13 cellular contexts compared by ENCODE assay signal in genomic region chr3:42847731-42848130, GRCh38. TPM values are rescaled to one million over a fixed set of nuclear protein-coding genes. Genes with fewer than 3 reads are reported as not detected.
A peak's percentile ranks its signal among the peaks of the same experiment; 100 is the strongest.
DNase-seq lines count a peak whose midpoint lies in the region; ATAC-seq and TF ChIP-seq lines count a peak whose summit lies in the region.
"Had no signal": no experiment of that assay in that cellular context is flagged by ENCODE, and none has a peak within 500 bp of the region (broad histone marks: within the 10 kb centered on the region; RNA-seq: fewer than 3 reads in every experiment).

No MANE protein-coding gene starts in this region.

- H3K36me3 Mint-ChIP-seq in H9 (ENCODE audit: insufficient read depth in 1 of 3, low read depth in 3 of 3) (no peaks in the 10 kb centered on the region), activated B cell treated with CpG ODN at 0.5 μM for 24 hours (ENCODE audit: low read depth) (no peaks in the 10 kb centered on the region)
- H3K36me3 Mint-ChIP-seq in activated CD4-positive, alpha-beta T cell treated with anti-CD3 and anti-CD28 coated beads for 36 hours (ENCODE audit: low read depth), result no peaks in the 10 kb centered on the region

- CTCF ChIA-PET in activated B cell treated with CpG ODN at 0.5 μM for 24 hours (lab: Charles Lee), result interaction anchor here (1.4 kb wide), 1 partner anchor 34 kb away, joined by 8 read pairs; no protein-coding TSS in a partner anchor
- CTCF ChIA-PET in mammary epithelial cell (lab: Charles Lee; ENCODE audit: low non-redundant PET), result no interaction called here
- CTCF ChIA-PET in activated CD4-positive, alpha-beta T cell treated with anti-CD3 and anti-CD28 coated beads for 36 hours (lab: Charles Lee), result interaction anchor here (0.6 kb wide), 1 partner anchor 16 kb away, joined by 3 read pairs; no protein-coding TSS in a partner anchor

- H3K9ac ChIP-seq in H9 (ENCODE audit: extremely low read depth, insufficient read length, low read length) (no peak overlapping the region), mammary epithelial cell (ENCODE audit: insufficient read depth, low read length) (no peak overlapping the region)

- no peak overlapping the region for H4K8ac ChIP-seq in H9 (replicated peaks; ENCODE audit: insufficient read length, low read depth, low read length)

- H3K4me1 ChIP-seq in H9 (ENCODE audit: insufficient read depth, low read length) (peaks cover 3% of the 10 kb centered on the region; the same call in 1 of the 2 replicates), mammary epithelial cell (ENCODE audit: insufficient read depth, low read length) (no peaks in the 10 kb centered on the region)
- H3K4me1 ChIP-seq: SJSA1 had no signal

- no TSS peak for BruUV-seq in mammary epithelial cell (replicated peaks; lab: Mats Ljungman, UMichigan)

- H4K20me1 ChIP-seq in H9 (ENCODE audit: control insufficient read depth, insufficient read depth, insufficient read length), result no peaks in the 10 kb centered on the region
- H4K20me1 ChIP-seq in mammary epithelial cell (ENCODE audit: insufficient read depth, low read length), result no peaks in the 10 kb centered on the region

- dilution Hi-C loops in mammary epithelial cell (cut with HindIII; ENCODE audit: low sequenced_read_pairs), result loop anchor here (5.0 kb wide), 1 partner anchor 90 kb away; no protein-coding TSS in a partner anchor

- H3K9me3 ChIP-seq in H9 (ENCODE audit: control insufficient read depth, low read depth, low read length), result no peaks in the 10 kb centered on the region
- no peaks in the 10 kb centered on the region for H3K9me3 ChIP-seq in mammary epithelial cell (replicated peaks; ENCODE audit: insufficient read depth, low read length)
- H3K9me3 ChIP-seq: SJSA1 had no signal

- no peak overlapping the region for H2BK120ac ChIP-seq in H9 (ENCODE audit: low read depth, low read length, poor library complexity, severe bottlenecking)

- H3K14ac ChIP-seq in H9 (ENCODE audit: insufficient read depth, low read length), result no peak overlapping the region

- H3K27ac Mint-ChIP-seq in H9 (no peak overlapping the region), activated B cell treated with CpG ODN at 0.5 μM for 24 hours (peak overlapping the region; percentile 85)
- no peak overlapping the region for H3K27ac Mint-ChIP-seq in activated CD4-positive, alpha-beta T cell treated with anti-CD3 and anti-CD28 coated beads for 36 hours

- ATAC-seq in activated B cell treated with CpG ODN at 0.5 μM for 24 hours (ENCODE audit: low read depth) (peak; percentile 52), GM19455 (IDR thresholded peaks at IDR 0.05; ENCODE audit: unreplicated experiment) (no peak)
- ATAC-seq in activated CD4-positive, alpha-beta T cell treated with anti-CD3 and anti-CD28 coated beads for 36 hours, result no peak

- H2AK5ac ChIP-seq in H9 (ENCODE audit: insufficient read length, low read length), result no peak overlapping the region

- H3K4ac ChIP-seq in H9 (ENCODE audit: low read depth, low read length), result no peak overlapping the region

- no peak overlapping the region for H2BK5ac ChIP-seq in H9 (ENCODE audit: insufficient read length, low read length)

- peaks cover 18 to 21% of the 10 kb centered on the region in 2 experiments for H3K4me1 Mint-ChIP-seq in H9
- peaks cover 34% of the 10 kb centered on the region for H3K4me1 Mint-ChIP-seq in activated B cell treated with CpG ODN at 0.5 μM for 24 hours
- H3K4me1 Mint-ChIP-seq in activated CD4-positive, alpha-beta T cell treated with anti-CD3 and anti-CD28 coated beads for 36 hours, result peaks cover 15% of the 10 kb centered on the region

- WGBS in H9 (ENCODE audit: extremely low coverage, insufficient read length, low lambda C conversion rate), result no CpG with 5 or more reads among the region's 4 CpGs
- WGBS in mammary epithelial cell (ENCODE audit: low coverage, missing lambda C conversion rate), result 46% methylated on average over 4 of the region's 4 CpGs

- no peaks in the 10 kb centered on the region; the same call in 1 of the 2 replicates for H3K79me2 ChIP-seq in H9 (ENCODE audit: insufficient read depth, low read length)
- no peaks in the 10 kb centered on the region for H3K79me2 ChIP-seq in mammary epithelial cell (ENCODE audit: insufficient read depth, low read length)

- H3K27me3 ChIP-seq in H9 (ENCODE audit: insufficient read depth, low read length) (no peaks in the 10 kb centered on the region), mammary epithelial cell (ENCODE audit: insufficient read depth, low read length) (no peaks in the 10 kb centered on the region)
- H3K27me3 ChIP-seq: SJSA1 had no signal

- H2AFZ ChIP-seq in H9 (ENCODE audit: low read length) (no peak overlapping the region), mammary epithelial cell (ENCODE audit: low read depth, low read length) (no peak overlapping the region)

- POLR2A ChIA-PET in activated B cell treated with CpG ODN at 0.5 μM for 24 hours (lab: Charles Lee), result interaction anchor here (0.6 to 0.7 kb wide), 2 partner anchors 79 to 576 kb away, joined by 4 to 7 read pairs; no protein-coding TSS in a partner anchor
- POLR2A ChIA-PET in activated CD4-positive, alpha-beta T cell treated with anti-CD3 and anti-CD28 coated beads for 36 hours (lab: Charles Lee), result no interaction called here

- DNase-seq in H9, result peak; percentile 34
- no peak for DNase-seq in activated B cell treated with CpG ODN at 0.5 μM for 24 hours
- DNase-seq in left kidney (ENCODE audit: low read depth, low spot score), result peak; percentile 64
- DNase-seq in mammary epithelial cell, result no peak
- no peak for DNase-seq in activated CD4-positive, alpha-beta T cell treated with anti-CD3 and anti-CD28 coated beads for 36 hours
- no peak for DNase-seq in NCI-H146 treated with DMSO at 0.1 percent for 48 hours (lab: John Stamatoyannopoulos, UW; ENCODE audit: unreplicated experiment)
- DNase-seq: activated naive CD4-positive, alpha-beta T cell; NCI-H510A treated with DMSO at 0.1 percent for 48 hours had no signal

- in situ Hi-C loops in mammary epithelial cell (cut with MboI; ENCODE audit: low sequenced_read_pairs in 2 of 2), result no loop called here

- no peak overlapping the region for H3K56ac ChIP-seq in H9 (ENCODE audit: insufficient read length, low read depth, low read length)

- H3K4me2 ChIP-seq in H9 (ENCODE audit: insufficient read depth, insufficient read length, low read length), result no peak overlapping the region
- no peak overlapping the region for H3K4me2 ChIP-seq in mammary epithelial cell (ENCODE audit: insufficient read depth, low read depth, low read length)

- intact Hi-C loops in activated B cell treated with CpG ODN at 0.5 μM for 24 hours (cut with micrococcal nuclease), result loop anchor here (1.0 to 5.0 kb wide), 3 partner anchors 17 to 182 kb away; partner anchors contain the start of gene HIGD1A
- intact Hi-C loops in mammary epithelial cell (cut with micrococcal nuclease), result no loop called here
- intact Hi-C loops in activated CD4-positive, alpha-beta T cell treated with anti-CD3 and anti-CD28 coated beads for 36 hours (cut with DNase I, micrococcal nuclease), result no loop called here

- H4K5ac ChIP-seq in H9 (ENCODE audit: insufficient read length, low read depth, low read length), result no peak overlapping the region

- no peak overlapping the region for H2BK15ac ChIP-seq in H9 (ENCODE audit: low read depth, low read length)

- H3K4me3 Mint-ChIP-seq in H9 (no peak overlapping the region), activated B cell treated with CpG ODN at 0.5 μM for 24 hours (peak overlapping the region; percentile 66)
- no peak overlapping the region for H3K4me3 Mint-ChIP-seq in activated CD4-positive, alpha-beta T cell treated with anti-CD3 and anti-CD28 coated beads for 36 hours

- no peak overlapping the region for H3K23ac ChIP-seq in H9 (ENCODE audit: insufficient read length, low read depth, low read length)

- H4K91ac ChIP-seq in H9 (ENCODE audit: insufficient read length, low read depth, low read length), result no peak overlapping the region

- H3K27me3 Mint-ChIP-seq in H9 (ENCODE audit: low read depth) (peaks cover 3% of the 10 kb centered on the region; the same call in 1 of the 2 replicates), activated B cell treated with CpG ODN at 0.5 μM for 24 hours (no peaks in the 10 kb centered on the region)
- no peaks in the 10 kb centered on the region for H3K27me3 Mint-ChIP-seq in activated CD4-positive, alpha-beta T cell treated with anti-CD3 and anti-CD28 coated beads for 36 hours

- no peak overlapping the region for H3K18ac ChIP-seq in H9 (ENCODE audit: insufficient read length, low read depth, low read length)

- no peaks in the 10 kb centered on the region for H3K79me1 ChIP-seq in H9 (ENCODE audit: insufficient read depth, low read depth, low read length, poor library complexity, severe bottlenecking)

- H3K4me3 ChIP-seq in skin epidermis, result no peak overlapping the region
- H3K4me3 ChIP-seq in mammary epithelial cell (replicated peaks in 1 of 3; ENCODE audit: insufficient read depth in 1 of 3, low read depth in 2 of 3, low read length in 3 of 3), result no peak overlapping the region
- H3K4me3 ChIP-seq: SJSA1 had no signal

- H3T11ph ChIP-seq in H9 (ENCODE audit: low read length), result no peak overlapping the region

- H3K27ac ChIP-seq in H9 (ENCODE audit: insufficient read length, low read depth, low read length) (no peak overlapping the region), skin epidermis (peak overlapping the region in 13 of 21 experiments; percentile 30 to 92 (median 73)), mammary epithelial cell (ENCODE audit: insufficient read depth, low read depth, low read length) (no peak overlapping the region)
- H3K27ac ChIP-seq: SJSA1 had no signal

- H2BK20ac ChIP-seq in H9 (ENCODE audit: low read depth, low read length, poor library complexity, severe bottlenecking), result no peak overlapping the region

- TF ChIP-seq CTCF in H9 (conservative IDR thresholded peaks at IDR 0.05), result no peak
- TF ChIP-seq CTCF in activated B cell treated with CpG ODN at 0.5 μM for 24 hours (IDR thresholded peaks at IDR 0.05), result no peak
- TF ChIP-seq CTCF in mammary epithelial cell (conservative IDR thresholded peaks at IDR 0.05 in 1 of 2, IDR thresholded peaks at IDR 0.05 in 1 of 2; ENCODE audit: extremely low read depth in 1 of 2, insufficient read depth in 1 of 2, low read depth in 1 of 2, low read length in 2 of 2), result no peak

- H3K9me3 Mint-ChIP-seq in H9 (no peaks in the 10 kb centered on the region), activated B cell treated with CpG ODN at 0.5 μM for 24 hours (no peaks in the 10 kb centered on the region)
- no peaks in the 10 kb centered on the region for H3K9me3 Mint-ChIP-seq in activated CD4-positive, alpha-beta T cell treated with anti-CD3 and anti-CD28 coated beads for 36 hours (ENCODE audit: low read depth)

- no peak overlapping the region for H2BK12ac ChIP-seq in H9 (ENCODE audit: insufficient read length, low read depth, low read length)

- no peaks in the 10 kb centered on the region for H3K23me2 ChIP-seq in H9 (ENCODE audit: insufficient read length, low read depth, low read length, poor library complexity, severe bottlenecking)

- H3K36me3 ChIP-seq in mammary epithelial cell (ENCODE audit: insufficient read depth, low read length), result no peaks in the 10 kb centered on the region
- H3K36me3 ChIP-seq: SJSA1 had no signal

RNA-seq across cellular contexts. Expression of gene CYP8B1, which starts 27.9 kb away (rescaled TPM):
- total RNA-seq in H9 (2021) (not detected in 2 replicates), activated B cell treated with CpG ODN at 0.5 μM for 24 hours (not detected in 2 replicates), mammary epithelial cell (not detected)
- not detected for polyA plus RNA-seq in mammary epithelial cell
- not detected for polyA minus RNA-seq in mammary epithelial cell
- total RNA-seq in activated CD4-positive, alpha-beta T cell treated with anti-CD3 and anti-CD28 coated beads for 36 hours, result not detected
- total RNA-seq: chondrocyte, SJSA1 had no signal
- polyA plus RNA-seq: keratinocyte had no signal

RNA-seq across cellular contexts. Expression of gene ACKR2, which starts 38.5 kb away (rescaled TPM):
- 0.13 TPM in 1 of 2 replicates, not detected in the other for total RNA-seq in H9 (2021)
- total RNA-seq in activated B cell treated with CpG ODN at 0.5 μM for 24 hours, result 0.22 and 0.76 TPM in 2 replicates
- under 1 TPM; 0.52 to 0.67 TPM for total RNA-seq in mammary epithelial cell
- polyA plus RNA-seq in mammary epithelial cell, result 0.19 TPM
- not detected for polyA minus RNA-seq in mammary epithelial cell
- under 1 TPM; 0.64 to 0.65 TPM for total RNA-seq in activated CD4-positive, alpha-beta T cell treated with anti-CD3 and anti-CD28 coated beads for 36 hours
- total RNA-seq: SJSA1 had no signal

RNA-seq across cellular contexts. Expression of gene HIGD1A, which starts 43.4 kb away (rescaled TPM):
- total RNA-seq in H9 (2021), result 77.6 and 84.2 TPM in 2 replicates
- total RNA-seq in activated B cell treated with CpG ODN at 0.5 μM for 24 hours, result 35.9 and 38.2 TPM in 2 replicates
- total RNA-seq in mammary epithelial cell, result 100 to 1,000 TPM; 139 to 165 TPM
- 170 TPM for polyA plus RNA-seq in mammary epithelial cell
- 31.3 TPM for polyA minus RNA-seq in mammary epithelial cell
- 10 to 100 TPM; 74.9 to 77.8 TPM for total RNA-seq in activated CD4-positive, alpha-beta T cell treated with anti-CD3 and anti-CD28 coated beads for 36 hours

RNA-seq across cellular contexts. Expression of gene ZNF662, which starts 58.2 kb away (rescaled TPM):
- total RNA-seq in H9 (2021), result not detected in 2 replicates
- total RNA-seq in activated B cell treated with CpG ODN at 0.5 μM for 24 hours, result 0.42 and 0.64 TPM in 2 replicates
- total RNA-seq in mammary epithelial cell, result 1 to 10 TPM in 1 of 2 donors, under 1 TPM in 1; 0.47 to 3.8 TPM
- 0.12 TPM for polyA plus RNA-seq in mammary epithelial cell
- not detected for polyA minus RNA-seq in mammary epithelial cell
- 1 to 10 TPM; 1.1 to 1.3 TPM for total RNA-seq in activated CD4-positive, alpha-beta T cell treated with anti-CD3 and anti-CD28 coated beads for 36 hours
- total RNA-seq: chondrocyte, SJSA1 had no signal

Comparison
In these comparisons a context has a peak if more than half of its experiments do, and no peak if none do; other contexts are left out.
1. DNase-seq: peak in H9 (single experiment) and left kidney (single experiment); none in activated B cell treated with CpG ODN at 0.5 μM for 24 hours (single experiment), mammary epithelial cell (single experiment), activated CD4-positive, alpha-beta T cell treated with anti-CD3 and anti-CD28 coated beads for 36 hours (single experiment) and NCI-H146 treated with DMSO at 0.1 percent for 48 hours (single experiment).
2. H3K27ac ChIP-seq: peak in skin epidermis (13 of 21); none in H9 (single experiment) and mammary epithelial cell (single experiment).